Comparison of ENCODE assay signal across 9 cellular contexts in the genomic region with DNA sequence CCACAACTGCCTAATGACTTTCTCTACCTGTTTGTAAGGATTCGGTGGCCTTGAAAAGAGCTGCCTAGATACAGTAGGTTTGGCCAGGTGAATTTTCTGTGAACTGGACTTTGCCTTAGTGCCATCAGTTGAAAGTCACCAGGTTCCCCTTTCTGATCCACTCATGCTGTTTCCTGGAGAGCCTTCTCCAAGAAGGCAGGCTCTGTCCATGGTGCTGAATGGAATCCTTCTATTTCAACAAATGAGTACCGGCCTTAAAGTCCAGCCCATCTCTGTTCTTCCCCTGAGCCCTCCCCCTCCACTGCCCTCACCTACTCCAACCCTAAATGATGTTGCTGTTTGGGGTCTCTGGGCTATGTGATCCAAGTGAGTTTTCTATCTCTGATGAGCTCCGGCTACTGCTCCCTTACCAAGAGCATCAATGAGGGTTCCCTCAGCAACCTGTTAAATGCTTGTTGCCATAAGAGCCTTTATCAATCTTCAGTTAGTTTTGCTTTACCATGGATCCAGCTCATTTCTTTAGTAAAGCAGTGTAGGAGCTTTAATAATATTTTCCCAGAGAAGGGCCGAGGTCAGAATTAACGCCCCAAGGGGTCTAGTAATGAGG.
DNase-seq lines count a peak whose midpoint lies in the region; ATAC-seq and TF ChIP-seq lines count a peak whose summit lies in the region.
"Had no signal": no experiment of that assay in that cellular context is flagged by ENCODE, and none has a peak within 500 bp of the region (broad histone marks: within the 10 kb centered on the region; RNA-seq: fewer than 3 reads in every experiment).

No MANE protein-coding gene starts in this region.

- H3K27me3 ChIP-seq in SK-N-SH (ENCODE audit: insufficient read depth): peaks cover 3% of the 10 kb centered on the region; the same call in 1 of the 2 replicates

- no peak for TF ChIP-seq RAD21 in SK-N-SH (IDR thresholded peaks at IDR 0.05; ENCODE audit: low read length)

- 62% methylated on average over 5 of the region's 5 CpGs for WGBS in SK-N-SH (ENCODE audit: low lambda C conversion rate)

- no peak for TF ChIP-seq CTCF in SK-N-SH (IDR thresholded peaks at IDR 0.05)

- no peak overlapping the region for H3K27ac ChIP-seq in SK-N-SH (ENCODE audit: low read depth in 2 of 2, low read length in 1 of 2)

- ATAC-seq in SK-N-SH treated with all-trans-retinoic acid at 6 μM for 48 hours (no peak), GM18505 (IDR thresholded peaks at IDR 0.05; ENCODE audit: unreplicated experiment) (no peak), HG03354 (IDR thresholded peaks at IDR 0.05; ENCODE audit: poor library complexity, severe bottlenecking, unreplicated experiment) (no peak)

- DNase-seq in SK-N-SH (no peak), NOMO-1 treated with DMSO at 0.1 percent for 48 hours (lab: John Stamatoyannopoulos, UW; ENCODE audit: unreplicated experiment) (peak; percentile 69), dermis blood vessel endothelial cell (peak; percentile 80), pulmonary artery endothelial cell (ENCODE audit: low read depth, low spot score) (peak; percentile 8), epidermal melanocyte (ENCODE audit: insufficient read length, low spot score) (no peak)
- DNase-seq: NCI-H1092 had no signal

- H3K4me1 ChIP-seq in SK-N-SH (ENCODE audit: control insufficient read depth in 1 of 2, insufficient read depth in 2 of 2, low read depth in 1 of 2, low read length in 1 of 2): peaks cover 0 to 10% of the 10 kb centered on the region in 2 experiments; a peak in 1 of 4 replicates

- H3F3A ChIP-seq in SK-N-SH (replicated peaks; ENCODE audit: insufficient read depth): no peaks in the 10 kb centered on the region

- no peaks in the 10 kb centered on the region for H3K36me3 ChIP-seq in SK-N-SH (replicated peaks in 1 of 2; ENCODE audit: control insufficient read depth in 1 of 2, insufficient read depth in 2 of 2, low read length in 1 of 2)

- H4K20me1 ChIP-seq in SK-N-SH (ENCODE audit: insufficient read depth): no peaks in the 10 kb centered on the region

- TF ChIP-seq EP300 in SK-N-SH (IDR thresholded peaks at IDR 0.05; ENCODE audit: borderline replicate concordance in 1 of 2, low read depth in 1 of 2, low read length in 1 of 2): no peak

- no peak overlapping the region for H3K4me2 ChIP-seq in SK-N-SH

- no peaks in the 10 kb centered on the region for H3K9me3 ChIP-seq in SK-N-SH

- H2AFZ ChIP-seq in SK-N-SH (ENCODE audit: low read depth): no peak overlapping the region

- POLR2A ChIA-PET in SK-N-SH (lab: Yijun Ruan, JAX): no interaction called here

- no peak for TF ChIP-seq POLR2A in GM18505 (IDR thresholded peaks at IDR 0.05; ENCODE audit: borderline replicate concordance, extremely low read depth, insufficient read depth, insufficient read length)

- H3K9ac ChIP-seq in SK-N-SH: no peak overlapping the region

- H3K4me3 ChIP-seq in SK-N-SH (ENCODE audit: low read depth in 2 of 2, low read length in 1 of 2): no peak overlapping the region

- H3K79me2 ChIP-seq in SK-N-SH (ENCODE audit: insufficient read depth): no peaks in the 10 kb centered on the region

- CTCF ChIA-PET in SK-N-SH (lab: Yijun Ruan, JAX): interaction anchor here (0.6 to 1.6 kb wide), 5 partner anchors 14 to 366 kb away, joined by 3 to 4 read pairs (median 3); no protein-coding TSS in a partner anchor

- H3K9me2 ChIP-seq in SK-N-SH: no peaks in the 10 kb centered on the region

TF ChIP-seq in SK-N-SH, 30 proteins besides CTCF, POLR2A, EP300 and RAD21:
- no peak for TF ChIP-seq TAF1 (IDR thresholded peaks at IDR 0.05; ENCODE audit: borderline replicate concordance, low read depth, low read length)
- TF ChIP-seq, protein P1, sequence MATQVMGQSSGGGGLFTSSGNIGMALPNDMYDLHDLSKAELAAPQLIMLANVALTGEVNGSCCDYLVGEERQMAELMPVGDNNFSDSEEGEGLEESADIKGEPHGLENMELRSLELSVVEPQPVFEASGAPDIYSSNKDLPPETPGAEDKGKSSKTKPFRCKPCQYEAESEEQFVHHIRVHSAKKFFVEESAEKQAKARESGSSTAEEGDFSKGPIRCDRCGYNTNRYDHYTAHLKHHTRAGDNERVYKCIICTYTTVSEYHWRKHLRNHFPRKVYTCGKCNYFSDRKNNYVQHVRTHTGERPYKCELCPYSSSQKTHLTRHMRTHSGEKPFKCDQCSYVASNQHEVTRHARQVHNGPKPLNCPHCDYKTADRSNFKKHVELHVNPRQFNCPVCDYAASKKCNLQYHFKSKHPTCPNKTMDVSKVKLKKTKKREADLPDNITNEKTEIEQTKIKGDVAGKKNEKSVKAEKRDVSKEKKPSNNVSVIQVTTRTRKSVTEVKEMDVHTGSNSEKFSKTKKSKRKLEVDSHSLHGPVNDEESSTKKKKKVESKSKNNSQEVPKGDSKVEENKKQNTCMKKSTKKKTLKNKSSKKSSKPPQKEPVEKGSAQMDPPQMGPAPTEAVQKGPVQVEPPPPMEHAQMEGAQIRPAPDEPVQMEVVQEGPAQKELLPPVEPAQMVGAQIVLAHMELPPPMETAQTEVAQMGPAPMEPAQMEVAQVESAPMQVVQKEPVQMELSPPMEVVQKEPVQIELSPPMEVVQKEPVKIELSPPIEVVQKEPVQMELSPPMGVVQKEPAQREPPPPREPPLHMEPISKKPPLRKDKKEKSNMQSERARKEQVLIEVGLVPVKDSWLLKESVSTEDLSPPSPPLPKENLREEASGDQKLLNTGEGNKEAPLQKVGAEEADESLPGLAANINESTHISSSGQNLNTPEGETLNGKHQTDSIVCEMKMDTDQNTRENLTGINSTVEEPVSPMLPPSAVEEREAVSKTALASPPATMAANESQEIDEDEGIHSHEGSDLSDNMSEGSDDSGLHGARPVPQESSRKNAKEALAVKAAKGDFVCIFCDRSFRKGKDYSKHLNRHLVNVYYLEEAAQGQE (IDR thresholded peaks at IDR 0.05; ENCODE audit: low read depth, low read length): peak; percentile 96

TF ChIP-seq in SK-N-SH treated with all-trans-retinoic acid at 6 μM for 48 hours, 23 proteins besides CTCF, POLR2A, EP300 and RAD21:
- TF ChIP-seq, protein P2, sequence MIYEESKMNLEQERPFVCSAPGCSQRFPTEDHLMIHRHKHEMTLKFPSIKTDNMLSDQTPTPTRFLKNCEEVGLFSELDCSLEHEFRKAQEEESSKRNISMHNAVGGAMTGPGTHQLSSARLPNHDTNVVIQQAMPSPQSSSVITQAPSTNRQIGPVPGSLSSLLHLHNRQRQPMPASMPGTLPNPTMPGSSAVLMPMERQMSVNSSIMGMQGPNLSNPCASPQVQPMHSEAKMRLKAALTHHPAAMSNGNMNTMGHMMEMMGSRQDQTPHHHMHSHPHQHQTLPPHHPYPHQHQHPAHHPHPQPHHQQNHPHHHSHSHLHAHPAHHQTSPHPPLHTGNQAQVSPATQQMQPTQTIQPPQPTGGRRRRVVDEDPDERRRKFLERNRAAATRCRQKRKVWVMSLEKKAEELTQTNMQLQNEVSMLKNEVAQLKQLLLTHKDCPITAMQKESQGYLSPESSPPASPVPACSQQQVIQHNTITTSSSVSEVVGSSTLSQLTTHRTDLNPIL (CRISPR knock-in tag; IDR thresholded peaks at IDR 0.05; ENCODE audit: low read depth): no peak
- TF ChIP-seq GLIS3 (CRISPR knock-in tag; IDR thresholded peaks at IDR 0.05) (no peak), PPARA (CRISPR knock-in tag; IDR thresholded peaks at IDR 0.05; ENCODE audit: borderline replicate concordance) (no peak), ESRRG (CRISPR knock-in tag; IDR thresholded peaks at IDR 0.05) (no peak), TCF4 (CRISPR knock-in tag; IDR thresholded peaks at IDR 0.05; ENCODE audit: borderline replicate concordance) (no peak), ZFP3 (CRISPR knock-in tag; IDR thresholded peaks at IDR 0.05) (no peak), BACH2 (CRISPR knock-in tag; IDR thresholded peaks at IDR 0.05; ENCODE audit: borderline replicate concordance) (no peak), ARNTL (CRISPR knock-in tag; IDR thresholded peaks at IDR 0.05; ENCODE audit: borderline replicate concordance, low read depth) (no peak), SNAI2 (CRISPR knock-in tag; IDR thresholded peaks at IDR 0.05) (no peak)
- TF ChIP-seq, protein P3, sequence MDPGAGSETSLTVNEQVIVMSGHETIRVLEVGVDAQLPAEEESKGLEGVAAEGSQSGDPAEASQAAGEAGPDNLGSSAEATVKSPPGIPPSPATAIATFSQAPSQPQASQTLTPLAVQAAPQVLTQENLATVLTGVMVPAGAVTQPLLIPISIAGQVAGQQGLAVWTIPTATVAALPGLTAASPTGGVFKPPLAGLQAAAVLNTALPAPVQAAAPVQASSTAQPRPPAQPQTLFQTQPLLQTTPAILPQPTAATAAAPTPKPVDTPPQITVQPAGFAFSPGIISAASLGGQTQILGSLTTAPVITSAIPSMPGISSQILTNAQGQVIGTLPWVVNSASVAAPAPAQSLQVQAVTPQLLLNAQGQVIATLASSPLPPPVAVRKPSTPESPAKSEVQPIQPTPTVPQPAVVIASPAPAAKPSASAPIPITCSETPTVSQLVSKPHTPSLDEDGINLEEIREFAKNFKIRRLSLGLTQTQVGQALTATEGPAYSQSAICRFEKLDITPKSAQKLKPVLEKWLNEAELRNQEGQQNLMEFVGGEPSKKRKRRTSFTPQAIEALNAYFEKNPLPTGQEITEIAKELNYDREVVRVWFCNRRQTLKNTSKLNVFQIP (CRISPR knock-in tag; IDR thresholded peaks at IDR 0.05; ENCODE audit: borderline replicate concordance, low read depth): no peak

Comparison
In these comparisons a context has a peak if more than half of its experiments do, and no peak if none do; other contexts are left out.
1. DNase-seq: peak in NOMO-1 treated with DMSO at 0.1 percent for 48 hours (single experiment), dermis blood vessel endothelial cell (single experiment) and pulmonary artery endothelial cell (single experiment); none in SK-N-SH (single experiment) and epidermal melanocyte (single experiment).